ENCODE assay signal across 8 cellular contexts in genomic region chr19:21396893-21397572, GRCh38.
DNase-seq lines count a peak whose midpoint lies in the region; ATAC-seq lines count a peak whose summit lies in the region.

TSS of gene ZNF493 (plus strand) at chr19:21397133. CDS start at chr19:21397238, 105 bp downstream.

- peak within 1 kb of the TSS; percentile 99 for H3K4me3 ChIP-seq in ACC112 (ENCODE audit: low read depth, low read length)

- peak; percentile 96 for DNase-seq in NCI-H2171 treated with DMSO at 0.1 percent for 48 hours (lab: John Stamatoyannopoulos, UW)
- peak; percentile 64 to 81 (median 76) for DNase-seq in activated CD4-positive, CD25-positive, alpha-beta regulatory T cell (lab: John Stamatoyannopoulos, UW)
- peak; percentile 90 for DNase-seq in central memory CD4-positive, alpha-beta T cell
- DNase-seq in inferior parietal cortex (ENCODE audit: extremely low spot score) = peak; percentile 99
- DNase-seq in smooth muscle cell of the brain vasculature (ENCODE audit: low read depth, low spot score) = peak; percentile 86

- H3K4me1 ChIP-seq in ACC112 (ENCODE audit: control insufficient read depth, insufficient read depth, low read length, unreplicated experiment) = peaks cover 12% of the 10 kb centered on the region

- H3K27me3 ChIP-seq in ACC112 (ENCODE audit: insufficient read depth, low read length) = no peaks in the 10 kb centered on the region

- peak within 1 kb of the TSS; percentile 48; the same call in 1 of the 2 replicates for H3K27ac ChIP-seq in ACC112 (ENCODE audit: low read depth, low read length)

- H3K79me2 ChIP-seq in ACC112 (ENCODE audit: control insufficient read depth, insufficient read depth, low read length, unreplicated experiment) = peaks cover 20% of the 10 kb centered on the region

- H3K36me3 ChIP-seq in ACC112 (ENCODE audit: insufficient read depth, low read length) = peaks cover 10% of the 10 kb centered on the region

- ATAC-seq in GM18867 (IDR thresholded peaks at IDR 0.05; ENCODE audit: unreplicated experiment) = peak; percentile 100
- peak; percentile 100 for ATAC-seq in HG03097 (IDR thresholded peaks at IDR 0.05; ENCODE audit: low FRiP score, unreplicated experiment)

- H2AFZ ChIP-seq in ACC112 (ENCODE audit: low read length, unreplicated experiment) = peak within 1 kb of the TSS; percentile 91

Comparison
In these comparisons a context has a peak if more than half of its experiments do, and no peak if none do; other contexts are left out.
1. Peak in every context shown above with its lines: DNase-seq, ATAC-seq, H3K4me3 ChIP-seq and H3K27ac ChIP-seq.